In genomic region chr7:50595538-50596102, GRCh38 we compare ENCODE assay signal across 9 cellular contexts. TPM values are rescaled to one million over a fixed set of nuclear protein-coding genes. Genes with fewer than 3 reads are reported as not detected.
DNase-seq lines count a peak whose midpoint lies in the region; TF ChIP-seq lines count a peak whose summit lies in the region.
"Had no signal": no experiment of that assay in that cellular context is flagged by ENCODE, and none has a peak within 500 bp of the region (broad histone marks: within the 10 kb centered on the region; RNA-seq: fewer than 3 reads in every experiment).

No MANE protein-coding gene starts in this region.

- no peaks in the 10 kb centered on the region for H4K20me1 ChIP-seq in GM23248 (ENCODE audit: insufficient read depth)

- no peaks in the 10 kb centered on the region for H3K79me2 ChIP-seq in GM23248 (ENCODE audit: insufficient read depth)

- peaks cover 12% of the 10 kb centered on the region; the same call in 1 of the 2 replicates for H3K36me3 ChIP-seq in GM23248 (ENCODE audit: low read depth)
- peaks cover 39 to 76% (median 66%) of the 10 kb centered on the region in 3 donors for H3K36me3 ChIP-seq in tibial artery

- H3K27ac ChIP-seq in GM23248 (no peak overlapping the region), tibial artery (no peak overlapping the region)

- WGBS in GM23248 (ENCODE audit: low coverage in 1 of 2, low lambda C conversion rate in 2 of 2, missing lambda C conversion rate in 2 of 2), 2 experiments = 39 to 42% methylated on average over 4 of the region's 4 CpGs

- no peak overlapping the region for H3K9ac ChIP-seq in GM23248

- H3K4me1 ChIP-seq in GM23248 (ENCODE audit: insufficient read depth) = no peaks in the 10 kb centered on the region
- no peaks in the 10 kb centered on the region for H3K4me1 ChIP-seq in tibial artery

- H3K27me3 ChIP-seq in GM23248 (replicated peaks; ENCODE audit: insufficient read depth) (no peaks in the 10 kb centered on the region), tibial artery (no peaks in the 10 kb centered on the region)

- H3K9me2 ChIP-seq in GM23248 (ENCODE audit: insufficient read depth) = no peaks in the 10 kb centered on the region

- no peak overlapping the region for H3K4me2 ChIP-seq in GM23248 (ENCODE audit: unreplicated experiment)

- in situ Hi-C loops in GM23248 (cut with MboI) = no loop called here

- no peak overlapping the region for H3K4me3 ChIP-seq in GM23248
- H3K4me3 ChIP-seq in tibial artery = no peak overlapping the region

- no peaks in the 10 kb centered on the region for H3K9me3 ChIP-seq in GM23248 (ENCODE audit: low read depth)
- H3K9me3 ChIP-seq in tibial artery = no peaks in the 10 kb centered on the region

- H3F3A ChIP-seq in GM23248 (ENCODE audit: insufficient read depth) = no peaks in the 10 kb centered on the region

- DNase-seq in NCI-H2107 treated with DMSO at 0.1 percent for 48 hours (lab: John Stamatoyannopoulos, UW; ENCODE audit: unreplicated experiment) = peak; percentile 23
- DNase-seq in NCI-H2107 (lab: John Stamatoyannopoulos, UW) = no peak
- DNase-seq in GM23248 = peak; percentile 65
- DNase-seq in NCI-H1092 treated with DMSO at 0.1 percent for 48 hours (lab: John Stamatoyannopoulos, UW) = peak; percentile 46
- peak; percentile 54 for DNase-seq in astrocyte of the hippocampus (ENCODE audit: low read depth, low spot score)
- peak; percentile 22 for DNase-seq in iPS DF 4.7 (ENCODE audit: extremely low read depth, low spot score)
- DNase-seq in tibial artery = no peak
- DNase-seq in NK-92 treated with Interleukin-12 subunit alpha and Interleukin-12 subunit beta, amount 100 ng/mL, for 24 hours (lab: John Stamatoyannopoulos, UW) = no peak

- peak; percentile 51 to 64 for TF ChIP-seq CTCF in tibial artery (IDR thresholded peaks at IDR 0.05)

- no peak overlapping the region for H2AFZ ChIP-seq in GM23248

- intact Hi-C loops in tibial artery (cut with DNase I; ENCODE audit: low total_unique reads) = no loop called here

RNA-seq across cellular contexts. Expression of gene DDC, which starts 30.4 kb away (rescaled TPM):
- total RNA-seq in GM23248 (2014; rRNA removed; shearing (Covaris generic)) = not detected in 2 replicates
- polyA plus RNA-seq in GM23248 (2016; fragmentation: Nextera tagmentation; extraction: Ambion mirVana) = not detected in 2 replicates
- total RNA-seq: CD8-positive, alpha-beta memory T cell had no signal
- polyA plus RNA-seq: CD8-positive, alpha-beta memory T cell had no signal

Comparison
In these comparisons a context has a peak if more than half of its experiments do, and no peak if none do; other contexts are left out.
1. DNase-seq: peak in NCI-H2107 treated with DMSO at 0.1 percent for 48 hours (single experiment), GM23248 (single experiment), NCI-H1092 treated with DMSO at 0.1 percent for 48 hours (single experiment), astrocyte of the hippocampus (single experiment) and iPS DF 4.7 (single experiment); none in NCI-H2107 (single experiment), tibial artery (0 of 2) and NK-92 treated with Interleukin-12 subunit alpha and Interleukin-12 subunit beta, amount 100 ng/mL, for 24 hours (single experiment).